Comparison of ENCODE assay signal across 33 cellular contexts in the genomic region with DNA sequence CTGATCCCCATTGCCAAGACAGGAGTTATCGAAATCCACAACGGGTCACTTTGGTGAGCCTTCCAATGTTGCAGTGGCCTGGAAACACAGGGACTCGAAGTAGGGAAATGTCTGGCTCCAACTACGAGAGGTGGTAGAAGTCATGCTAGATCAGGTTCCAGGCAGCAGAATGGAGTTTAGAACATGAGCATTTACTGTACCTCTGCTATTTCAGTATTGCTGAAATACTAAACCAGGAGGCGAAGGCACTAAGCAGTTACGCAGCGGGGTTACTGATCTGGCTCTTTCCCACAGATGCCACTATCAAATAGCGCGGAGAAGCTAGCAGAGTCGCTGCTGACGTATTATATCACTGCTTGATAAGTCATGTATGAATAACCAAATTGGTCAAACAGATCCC. TPM values are rescaled to one million over a fixed set of nuclear protein-coding genes. Genes with fewer than 3 reads are reported as not detected.
"Had no signal": no experiment of that assay in that cellular context is flagged by ENCODE, and none has a peak within 500 bp of the region (broad histone marks: within the 10 kb centered on the region; RNA-seq: fewer than 3 reads in every experiment).

No MANE protein-coding gene starts in this region.

- H3K27ac Mint-ChIP-seq: activated CD4-positive, alpha-beta memory T cell treated with anti-CD3 and anti-CD28 coated beads for 36 hours; activated CD4-positive, alpha-beta T cell treated with anti-CD3 and anti-CD28 coated beads for 36 hours; activated CD4-positive, alpha-beta T cell treated with anti-CD3 and anti-CD28 coated beads, Interleukin-2, amount 10 ng/mL, durations not matched to agents 24 days and 14 days; activated CD8-positive, alpha-beta memory T cell treated with anti-CD3 and anti-CD28 coated beads, Interleukin-2, amount 10 ng/mL, durations not matched to agents 7 days and 5 days; activated CD8-positive, alpha-beta T cell treated with anti-CD3 and anti-CD28 coated beads, Interleukin-2, amount 10 ng/mL, durations not matched to agents 7 days and 5 days; activated naive CD4-positive, alpha-beta T cell treated with anti-CD3 and anti-CD28 coated beads for 36 hours; activated naive CD4-positive, alpha-beta T cell treated with anti-CD3 and anti-CD28 coated beads, Interleukin-2, amount 50 U/mL, for 24 hours; activated naive CD8-positive, alpha-beta T cell treated with anti-CD3 and anti-CD28 coated beads for 36 hours; activated naive CD8-positive, alpha-beta T cell treated with anti-CD3 and anti-CD28 coated beads, Interleukin-2, amount 50 U/mL, for 24 hours; activated T-helper 1 cell treated with anti-CD3 and anti-CD28 coated beads, Interleukin-12 subunit alpha, Interleukin-12 subunit beta, Interleukin-2, Interleukin-4 antibody, amounts not matched to agents 30 ng/mL and 10 ng/mL and 1 ng/mL, durations not matched to agents 14 hours and 24 hours and 36 hours; activated T-helper 2 cell treated with anti-CD3 and anti-CD28 coated beads, Interferon-gamma antibody, Interleukin-2, Interleukin-4, amounts not matched to agents 10 μg/mL and 5 μg/mL and 100 μg/mL, durations not matched to agents 14 hours and 24 hours and 36 hours; effector memory CD8-positive, alpha-beta T cell had no signal

- H3K4me1 ChIP-seq: adrenal gland, foreskin keratinocyte had no signal

- H3K27me3 Mint-ChIP-seq: activated CD4-positive, alpha-beta memory T cell treated with anti-CD3 and anti-CD28 coated beads for 36 hours; activated CD4-positive, alpha-beta T cell treated with anti-CD3 and anti-CD28 coated beads for 36 hours; activated CD4-positive, alpha-beta T cell treated with anti-CD3 and anti-CD28 coated beads, Interleukin-2, amount 10 ng/mL, durations not matched to agents 24 days and 14 days; activated naive CD4-positive, alpha-beta T cell treated with anti-CD3 and anti-CD28 coated beads, Interleukin-2, amount 50 U/mL, for 24 hours; activated naive CD8-positive, alpha-beta T cell treated with anti-CD3 and anti-CD28 coated beads for 36 hours; activated naive CD8-positive, alpha-beta T cell treated with anti-CD3 and anti-CD28 coated beads, Interleukin-2, amount 50 U/mL, for 24 hours; central memory CD8-positive, alpha-beta T cell; effector memory CD8-positive, alpha-beta T cell had no signal

- H3K27ac ChIP-seq: adrenal gland, body of pancreas, esophagus muscularis mucosa, foreskin keratinocyte, gastroesophageal sphincter had no signal

- H3K9me3 ChIP-seq: adrenal gland, body of pancreas, esophagus muscularis mucosa, gastroesophageal sphincter had no signal

- H3K4me1 Mint-ChIP-seq: activated CD4-positive, alpha-beta T cell treated with anti-CD3 and anti-CD28 coated beads for 36 hours; activated CD4-positive, alpha-beta T cell treated with anti-CD3 and anti-CD28 coated beads, Interleukin-2, amount 10 ng/mL, durations not matched to agents 24 days and 14 days; activated CD8-positive, alpha-beta memory T cell treated with anti-CD3 and anti-CD28 coated beads, Interleukin-2, amount 10 ng/mL, durations not matched to agents 7 days and 5 days; activated naive CD4-positive, alpha-beta T cell treated with anti-CD3 and anti-CD28 coated beads, Interleukin-2, amount 50 U/mL, for 24 hours; activated naive CD8-positive, alpha-beta T cell treated with anti-CD3 and anti-CD28 coated beads for 36 hours; activated naive CD8-positive, alpha-beta T cell treated with anti-CD3 and anti-CD28 coated beads, Interleukin-2, amount 50 U/mL, for 24 hours; central memory CD8-positive, alpha-beta T cell had no signal

- H3K4me3 ChIP-seq: adrenal gland, body of pancreas, esophagus muscularis mucosa, gastroesophageal sphincter had no signal

- DNase-seq: activated CD4-positive, alpha-beta memory T cell treated with anti-CD3 and anti-CD28 coated beads for 36 hours; activated CD4-positive, alpha-beta T cell treated with anti-CD3 and anti-CD28 coated beads for 36 hours; activated CD4-positive, alpha-beta T cell treated with anti-CD3 and anti-CD28 coated beads, Interleukin-2, amount 10 ng/mL, durations not matched to agents 24 days and 14 days; activated CD4-positive, CD25-positive, alpha-beta regulatory T cell; activated CD4-positive, CD25-positive, alpha-beta regulatory T cell treated with anti-CD3 and anti-CD28 coated beads, Interleukin-2, amount 50 U/mL, for 72 hours; activated CD8-positive, alpha-beta memory T cell treated with anti-CD3 and anti-CD28 coated beads, Interleukin-2, amount 10 ng/mL, durations not matched to agents 7 days and 5 days; activated CD8-positive, alpha-beta memory T cell treated with anti-CD3 and anti-CD28 coated beads, Interleukin-2, amount 50 U/mL, for 4 hours; activated CD8-positive, alpha-beta T cell treated with anti-CD3 and anti-CD28 coated beads, Interleukin-2, amount 10 ng/mL, durations not matched to agents 7 days and 5 days; activated effector memory CD4-positive, alpha-beta T cell treated with anti-CD3 and anti-CD28 coated beads, Interleukin-2, amount 50 U/mL, for 16 hours; activated naive CD4-positive, alpha-beta T cell treated with anti-CD3 and anti-CD28 coated beads for 36 hours; activated naive CD8-positive, alpha-beta T cell treated with anti-CD3 and anti-CD28 coated beads for 36 hours; activated naive CD8-positive, alpha-beta T cell treated with anti-CD3 and anti-CD28 coated beads, Interleukin-2, amount 50 U/mL, for 24 hours; activated T-cell treated with anti-CD3 and anti-CD28 coated beads, Interleukin-2, amount 50 U/mL, for 1 hour; activated T-cell treated with anti-CD3 and anti-CD28 coated beads, Interleukin-2, amount 50 U/mL, for 48 hours; adrenal gland; amygdala; aorta; body of pancreas; cortex of kidney; dermis blood vessel endothelial cell; effector CD4-positive, alpha-beta T cell; effector memory CD8-positive, alpha-beta T cell; erythroblast; foreskin keratinocyte; T-helper 1 cell; T-helper 2 cell had no signal

- H3K36me3 ChIP-seq: adrenal gland, esophagus muscularis mucosa, gastroesophageal sphincter had no signal

- ATAC-seq: activated CD4-positive, alpha-beta T cell treated with anti-CD3 and anti-CD28 coated beads for 36 hours; activated CD8-positive, alpha-beta memory T cell treated with anti-CD3 and anti-CD28 coated beads, Interleukin-2, amount 10 ng/mL, durations not matched to agents 7 days and 5 days; activated CD8-positive, alpha-beta T cell treated with anti-CD3 and anti-CD28 coated beads, Interleukin-2, amount 10 ng/mL, durations not matched to agents 7 days and 5 days; activated naive CD8-positive, alpha-beta T cell treated with anti-CD3 and anti-CD28 coated beads, Interleukin-2, amount 50 U/mL, for 24 hours; body of pancreas; effector memory CD8-positive, alpha-beta T cell; foreskin keratinocyte; gastroesophageal sphincter had no signal

- H3K9me3 Mint-ChIP-seq: activated CD4-positive, alpha-beta memory T cell treated with anti-CD3 and anti-CD28 coated beads for 36 hours; activated CD4-positive, alpha-beta T cell treated with anti-CD3 and anti-CD28 coated beads, Interleukin-2, amount 10 ng/mL, durations not matched to agents 24 days and 14 days; activated naive CD4-positive, alpha-beta T cell treated with anti-CD3 and anti-CD28 coated beads for 36 hours; activated naive CD4-positive, alpha-beta T cell treated with anti-CD3 and anti-CD28 coated beads, Interleukin-2, amount 50 U/mL, for 24 hours; activated naive CD8-positive, alpha-beta T cell treated with anti-CD3 and anti-CD28 coated beads for 36 hours; activated naive CD8-positive, alpha-beta T cell treated with anti-CD3 and anti-CD28 coated beads, Interleukin-2, amount 50 U/mL, for 24 hours; activated T-helper 1 cell treated with anti-CD3 and anti-CD28 coated beads, Interleukin-12 subunit alpha, Interleukin-12 subunit beta, Interleukin-2, Interleukin-4 antibody, amounts not matched to agents 30 ng/mL and 10 ng/mL and 1 ng/mL, durations not matched to agents 14 hours and 24 hours and 36 hours; activated T-helper 2 cell treated with anti-CD3 and anti-CD28 coated beads, Interferon-gamma antibody, Interleukin-2, Interleukin-4, amounts not matched to agents 10 μg/mL and 5 μg/mL and 100 μg/mL, durations not matched to agents 14 hours and 24 hours and 36 hours; central memory CD8-positive, alpha-beta T cell; effector memory CD8-positive, alpha-beta T cell had no signal

- H3K4me3 Mint-ChIP-seq: activated CD4-positive, alpha-beta memory T cell treated with anti-CD3 and anti-CD28 coated beads for 36 hours; activated CD4-positive, alpha-beta T cell treated with anti-CD3 and anti-CD28 coated beads for 36 hours; activated CD4-positive, alpha-beta T cell treated with anti-CD3 and anti-CD28 coated beads, Interleukin-2, amount 10 ng/mL, durations not matched to agents 24 days and 14 days; activated CD8-positive, alpha-beta memory T cell treated with anti-CD3 and anti-CD28 coated beads, Interleukin-2, amount 10 ng/mL, durations not matched to agents 7 days and 5 days; activated CD8-positive, alpha-beta T cell treated with anti-CD3 and anti-CD28 coated beads, Interleukin-2, amount 10 ng/mL, durations not matched to agents 7 days and 5 days; activated naive CD4-positive, alpha-beta T cell treated with anti-CD3 and anti-CD28 coated beads for 36 hours; activated naive CD4-positive, alpha-beta T cell treated with anti-CD3 and anti-CD28 coated beads, Interleukin-2, amount 50 U/mL, for 24 hours; activated naive CD8-positive, alpha-beta T cell treated with anti-CD3 and anti-CD28 coated beads for 36 hours; activated naive CD8-positive, alpha-beta T cell treated with anti-CD3 and anti-CD28 coated beads, Interleukin-2, amount 50 U/mL, for 24 hours; activated T-helper 1 cell treated with anti-CD3 and anti-CD28 coated beads, Interleukin-12 subunit alpha, Interleukin-12 subunit beta, Interleukin-2, Interleukin-4 antibody, amounts not matched to agents 30 ng/mL and 10 ng/mL and 1 ng/mL, durations not matched to agents 14 hours and 24 hours and 36 hours; central memory CD8-positive, alpha-beta T cell; effector memory CD8-positive, alpha-beta T cell had no signal

- H3K27me3 ChIP-seq: adrenal gland, body of pancreas, esophagus muscularis mucosa, foreskin keratinocyte, gastroesophageal sphincter had no signal

- H3K36me3 Mint-ChIP-seq: activated CD4-positive, alpha-beta memory T cell treated with anti-CD3 and anti-CD28 coated beads for 36 hours; activated CD8-positive, alpha-beta memory T cell treated with anti-CD3 and anti-CD28 coated beads, Interleukin-2, amount 10 ng/mL, durations not matched to agents 7 days and 5 days; activated naive CD4-positive, alpha-beta T cell treated with anti-CD3 and anti-CD28 coated beads, Interleukin-2, amount 50 U/mL, for 24 hours; activated naive CD8-positive, alpha-beta T cell treated with anti-CD3 and anti-CD28 coated beads for 36 hours had no signal

RNA-seq across cellular contexts. Expression of gene PTCHD1, which starts 56.3 kb away (rescaled TPM):
- total RNA-seq: activated CD4-positive, alpha-beta memory T cell treated with anti-CD3 and anti-CD28 coated beads for 36 hours; activated CD4-positive, alpha-beta T cell treated with anti-CD3 and anti-CD28 coated beads for 36 hours; activated CD4-positive, alpha-beta T cell treated with anti-CD3 and anti-CD28 coated beads, Interleukin-2, amount 10 ng/mL, durations not matched to agents 24 days and 14 days; activated CD8-positive, alpha-beta memory T cell treated with anti-CD3 and anti-CD28 coated beads for 36 hours; activated CD8-positive, alpha-beta memory T cell treated with anti-CD3 and anti-CD28 coated beads, Interleukin-2, amount 10 ng/mL, durations not matched to agents 7 days and 5 days; activated CD8-positive, alpha-beta T cell treated with anti-CD3 and anti-CD28 coated beads, Interleukin-2, amount 10 ng/mL, durations not matched to agents 7 days and 5 days; activated naive CD4-positive, alpha-beta T cell treated with anti-CD3 and anti-CD28 coated beads for 36 hours; activated naive CD8-positive, alpha-beta T cell treated with anti-CD3 and anti-CD28 coated beads for 36 hours; activated T-helper 1 cell treated with anti-CD3 and anti-CD28 coated beads, Interleukin-12 subunit alpha, Interleukin-12 subunit beta, Interleukin-2, Interleukin-4 antibody, amounts not matched to agents 30 ng/mL and 10 ng/mL and 1 ng/mL, durations not matched to agents 14 hours and 24 hours and 36 hours; activated T-helper 2 cell treated with anti-CD3 and anti-CD28 coated beads, Interferon-gamma antibody, Interleukin-2, Interleukin-4, amounts not matched to agents 10 μg/mL and 5 μg/mL and 100 μg/mL, durations not matched to agents 14 hours and 24 hours and 36 hours; dermis blood vessel endothelial cell; foreskin keratinocyte had no signal
